In genomic region chr3:21722301-21722700, GRCh38 we compare ENCODE assay signal across 33 cellular contexts. TPM values are rescaled to one million over a fixed set of nuclear protein-coding genes. Genes with fewer than 3 reads are reported as not detected.
"Had no signal": no experiment of that assay in that cellular context is flagged by ENCODE, and none has a peak within 500 bp of the region (broad histone marks: within the 10 kb centered on the region; RNA-seq: fewer than 3 reads in every experiment).

No MANE protein-coding gene starts in this region.

- ATAC-seq: activated CD4-positive, alpha-beta T cell treated with anti-CD3 and anti-CD28 coated beads for 36 hours; activated CD4-positive, CD25-positive, alpha-beta regulatory T cell treated with anti-CD3 and anti-CD28 coated beads, Interleukin-2, amount 50 U/mL, for 24 hours; activated CD8-positive, alpha-beta T cell treated with anti-CD3 and anti-CD28 coated beads, Interleukin-2, amount 10 ng/mL, durations not matched to agents 7 days and 5 days; PC-3 had no signal

- H3K36me3 ChIP-seq: cardiac muscle cell, MG63 had no signal

- H3K4me3 ChIP-seq: cardiac muscle cell, MG63 had no signal

- H3K27ac Mint-ChIP-seq: activated CD4-positive, alpha-beta T cell treated with anti-CD3 and anti-CD28 coated beads for 36 hours; activated CD4-positive, alpha-beta T cell treated with anti-CD3 and anti-CD28 coated beads, Interleukin-2, amount 10 ng/mL, durations not matched to agents 7 days and 5 days; activated CD8-positive, alpha-beta T cell treated with anti-CD3 and anti-CD28 coated beads, Interleukin-2, amount 10 ng/mL, durations not matched to agents 7 days and 5 days; activated naive CD4-positive, alpha-beta T cell treated with anti-CD3 and anti-CD28 coated beads, Interleukin-2, amount 50 U/mL, for 24 hours; activated naive CD8-positive, alpha-beta T cell treated with anti-CD3 and anti-CD28 coated beads, Interleukin-2, amount 10 ng/mL, durations not matched to agents 7 days and 5 days; activated T-cell treated with anti-CD3 and anti-CD28 coated beads, Interleukin-2, amount 50 U/mL, for 24 hours; activated T-helper 2 cell treated with anti-CD3 and anti-CD28 coated beads, Interferon-gamma antibody, Interleukin-2, Interleukin-4, amounts not matched to agents 10 μg/mL and 5 μg/mL and 100 μg/mL, durations not matched to agents 14 hours and 24 hours and 36 hours; brain had no signal

- H3K4me1 Mint-ChIP-seq: activated CD4-positive, alpha-beta T cell treated with anti-CD3 and anti-CD28 coated beads for 36 hours; activated CD4-positive, alpha-beta T cell treated with anti-CD3 and anti-CD28 coated beads, Interleukin-2, amount 10 ng/mL, durations not matched to agents 7 days and 5 days; activated naive CD4-positive, alpha-beta T cell treated with anti-CD3 and anti-CD28 coated beads, Interleukin-2, amount 50 U/mL, for 24 hours; activated naive CD8-positive, alpha-beta T cell treated with anti-CD3 and anti-CD28 coated beads, Interleukin-2, amount 10 ng/mL, durations not matched to agents 7 days and 5 days; central memory CD8-positive, alpha-beta T cell had no signal

- H3K27me3 ChIP-seq: cardiac muscle cell, MG63 had no signal

- H3K27me3 Mint-ChIP-seq: activated CD4-positive, alpha-beta T cell treated with anti-CD3 and anti-CD28 coated beads for 36 hours; activated CD4-positive, alpha-beta T cell treated with anti-CD3 and anti-CD28 coated beads, Interleukin-2, amount 10 ng/mL, durations not matched to agents 7 days and 5 days; activated naive CD4-positive, alpha-beta T cell treated with anti-CD3 and anti-CD28 coated beads, Interleukin-2, amount 50 U/mL, for 24 hours; activated naive CD8-positive, alpha-beta T cell treated with anti-CD3 and anti-CD28 coated beads, Interleukin-2, amount 10 ng/mL, durations not matched to agents 7 days and 5 days; activated T-cell treated with anti-CD3 and anti-CD28 coated beads, Interleukin-2, amount 50 U/mL, for 24 hours; brain; central memory CD8-positive, alpha-beta T cell had no signal

- H3K36me3 Mint-ChIP-seq: activated naive CD4-positive, alpha-beta T cell treated with anti-CD3 and anti-CD28 coated beads, Interleukin-2, amount 50 U/mL, for 24 hours; activated naive CD8-positive, alpha-beta T cell treated with anti-CD3 and anti-CD28 coated beads, Interleukin-2, amount 10 ng/mL, durations not matched to agents 7 days and 5 days had no signal

- H3K9me3 ChIP-seq: MG63 had no signal

- DNase-seq: activated CD4-positive, alpha-beta T cell treated with anti-CD3 and anti-CD28 coated beads for 36 hours; activated CD4-positive, alpha-beta T cell treated with anti-CD3 and anti-CD28 coated beads, Interleukin-2, amount 10 ng/mL, durations not matched to agents 7 days and 5 days; activated CD4-positive, alpha-beta T cell treated with anti-CD3 and anti-CD28 coated beads, Interleukin-2, amount 50 U/mL, for 48 hours; activated CD8-positive, alpha-beta T cell treated with anti-CD3 and anti-CD28 coated beads, Interleukin-2, amount 10 ng/mL, durations not matched to agents 7 days and 5 days; activated gamma-delta T cell; activated naive CD4-positive, alpha-beta T cell treated with Interleukin-2 at 50 U/mL for 16 hours; activated naive CD8-positive, alpha-beta T cell treated with anti-CD3 and anti-CD28 coated beads, Interleukin-2, amount 10 ng/mL, durations not matched to agents 7 days and 5 days; activated T-cell treated with anti-CD3 and anti-CD28 coated beads, Interleukin-2, amount 50 U/mL, for 24 hours; amygdala; Karpas-422; KBM-7; MG63; NCI-H1048; NCI-H1105 treated with DMSO at 0.1 percent for 48 hours; NCI-H1436; NCI-H1694; NCI-H1930; NCI-H345; NCI-H524 treated with DMSO at 0.1 percent for 48 hours; NCI-H748 treated with DMSO at 0.1 percent for 48 hours; NK-92 treated with Interleukin-12 subunit alpha and Interleukin-12 subunit beta, amount 100 ng/mL, for 24 hours; PC-3; Right ventricle myocardium superior; SW 1271; T1000 had no signal

- H3K4me3 Mint-ChIP-seq: activated CD4-positive, alpha-beta T cell treated with anti-CD3 and anti-CD28 coated beads for 36 hours; activated CD4-positive, alpha-beta T cell treated with anti-CD3 and anti-CD28 coated beads, Interleukin-2, amount 10 ng/mL, durations not matched to agents 7 days and 5 days; activated CD8-positive, alpha-beta T cell treated with anti-CD3 and anti-CD28 coated beads, Interleukin-2, amount 10 ng/mL, durations not matched to agents 7 days and 5 days; activated naive CD4-positive, alpha-beta T cell treated with anti-CD3 and anti-CD28 coated beads, Interleukin-2, amount 50 U/mL, for 24 hours; activated naive CD8-positive, alpha-beta T cell treated with anti-CD3 and anti-CD28 coated beads, Interleukin-2, amount 10 ng/mL, durations not matched to agents 7 days and 5 days; activated T-cell treated with anti-CD3 and anti-CD28 coated beads, Interleukin-2, amount 50 U/mL, for 24 hours; brain; central memory CD8-positive, alpha-beta T cell had no signal

RNA-seq across cellular contexts. Expression of gene ZNF385D, which starts 28.7 kb away (rescaled TPM):
- total RNA-seq: activated CD4-positive, alpha-beta T cell treated with anti-CD3 and anti-CD28 coated beads for 36 hours; activated CD4-positive, alpha-beta T cell treated with anti-CD3 and anti-CD28 coated beads, Interleukin-2, amount 10 ng/mL, durations not matched to agents 7 days and 5 days; activated CD8-positive, alpha-beta T cell treated with anti-CD3 and anti-CD28 coated beads, Interleukin-2, amount 10 ng/mL, durations not matched to agents 7 days and 5 days; activated naive CD8-positive, alpha-beta T cell treated with anti-CD3 and anti-CD28 coated beads, Interleukin-2, amount 10 ng/mL, durations not matched to agents 7 days and 5 days; activated T-helper 2 cell treated with anti-CD3 and anti-CD28 coated beads, Interferon-gamma antibody, Interleukin-2, Interleukin-4, amounts not matched to agents 10 μg/mL and 5 μg/mL and 100 μg/mL, durations not matched to agents 14 hours and 24 hours and 36 hours; T-helper 1 cell treated with Interleukin-12 subunit alpha and Interleukin-12 subunit beta and Interleukin-4 antibody, amounts not matched to agents 30 ng/mL and 1 ng/mL, for 36 hours; T-helper 2 cell treated with Interferon-gamma antibody and Interleukin-4, amounts not matched to agents 100 ng/mL and 5 ng/mL, for 36 hours had no signal
